In genomic region chr22:17191163-17191562, GRCh38 we compare ENCODE assay signal across 16 cellular contexts. TPM values are rescaled to one million over a fixed set of nuclear protein-coding genes. Genes with fewer than 3 reads are reported as not detected.
DNase-seq lines count a peak whose midpoint lies in the region; ATAC-seq, FAIRE-seq and TF ChIP-seq lines count a peak whose summit lies in the region.
"Had no signal": no experiment of that assay in that cellular context is flagged by ENCODE, and none has a peak within 500 bp of the region (broad histone marks: within the 10 kb centered on the region; RNA-seq: fewer than 3 reads in every experiment).

No MANE protein-coding gene starts in this region.

- H3K9me3 ChIP-seq in H9 (ENCODE audit: control insufficient read depth, low read depth, low read length) (no peaks in the 10 kb centered on the region), adipocyte (ENCODE audit: control insufficient read depth, low read length) (no peaks in the 10 kb centered on the region)
- H3K9me3 ChIP-seq: BLaER1 treated with 17β-estradiol and CSF1 and Interleukin-3, amounts not matched to agents 10 nM and 100 nM had no signal

- H2BK5ac ChIP-seq in H9 (ENCODE audit: insufficient read length, low read length): no peak overlapping the region

- peaks cover 14 to 42% (median 37%) of the 10 kb centered on the region in 3 experiments for H3K36me3 Mint-ChIP-seq in H9 (ENCODE audit: insufficient read depth in 1 of 3, low read depth in 3 of 3)
- H3K36me3 Mint-ChIP-seq: brain had no signal

- no peaks in the 10 kb centered on the region for H3K27me3 Mint-ChIP-seq in H9 (ENCODE audit: low read depth)
- H3K27me3 Mint-ChIP-seq: effector memory CD8-positive, alpha-beta T cell had no signal

- H2BK15ac ChIP-seq in H9 (ENCODE audit: low read depth, low read length): no peak overlapping the region

- H2BK12ac ChIP-seq in H9 (ENCODE audit: insufficient read length, low read depth, low read length): no peak overlapping the region

- no peaks in the 10 kb centered on the region for H3K36me3 ChIP-seq in adipocyte (ENCODE audit: control insufficient read depth, insufficient read depth, low read length, severe bottlenecking)

- H3K18ac ChIP-seq in H9 (ENCODE audit: insufficient read length, low read depth, low read length): no peak overlapping the region

- H3K4me3 Mint-ChIP-seq in H9: no peak overlapping the region
- H3K4me3 Mint-ChIP-seq: brain; effector memory CD8-positive, alpha-beta T cell had no signal

- H3K27ac Mint-ChIP-seq in H9: peak overlapping the region; percentile 10 to 90 (median 40); a peak in 2 of 7 replicates
- H3K27ac Mint-ChIP-seq: brain had no signal

- no peaks in the 10 kb centered on the region for H3K79me1 ChIP-seq in H9 (ENCODE audit: insufficient read depth, low read depth, low read length, poor library complexity, severe bottlenecking)

- no peak overlapping the region for H3K56ac ChIP-seq in H9 (ENCODE audit: insufficient read length, low read depth, low read length)

- no peaks in the 10 kb centered on the region for H3K9me3 Mint-ChIP-seq in H9
- H3K9me3 Mint-ChIP-seq: brain; effector memory CD8-positive, alpha-beta T cell had no signal

- no CpG with 5 or more reads among the region's 7 CpGs for WGBS in H9 (ENCODE audit: extremely low coverage, insufficient read length, low lambda C conversion rate)

- no peak overlapping the region for H2BK20ac ChIP-seq in H9 (ENCODE audit: low read depth, low read length, poor library complexity, severe bottlenecking)

- H3K4me1 Mint-ChIP-seq in H9: peaks cover 16 to 17% of the 10 kb centered on the region in 2 experiments

- H3K4ac ChIP-seq in H9 (ENCODE audit: low read depth, low read length): no peak overlapping the region

- TF ChIP-seq CTCF in AG09319 (IDR thresholded peaks at IDR 0.05; ENCODE audit: low read depth, low read length): no peak
- no peak for TF ChIP-seq CTCF in H9 (conservative IDR thresholded peaks at IDR 0.05)

- no peak overlapping the region for H3T11ph ChIP-seq in H9 (ENCODE audit: low read length)

- ATAC-seq in GM21737 (IDR thresholded peaks at IDR 0.05; ENCODE audit: unreplicated experiment): no peak
- ATAC-seq: effector memory CD8-positive, alpha-beta T cell had no signal

- H2AFZ ChIP-seq in H9 (ENCODE audit: low read length): no peak overlapping the region
- H2AFZ ChIP-seq: parathyroid adenoma had no signal

- H4K20me1 ChIP-seq in H9 (ENCODE audit: control insufficient read depth, insufficient read depth, insufficient read length): no peaks in the 10 kb centered on the region
- H4K20me1 ChIP-seq: BLaER1 treated with 17β-estradiol and CSF1 and Interleukin-3, amounts not matched to agents 10 nM and 100 nM had no signal

- no peak overlapping the region for H4K91ac ChIP-seq in H9 (ENCODE audit: insufficient read length, low read depth, low read length)

- no peaks in the 10 kb centered on the region for H3K27me3 ChIP-seq in H9 (ENCODE audit: insufficient read depth, low read length)
- no peaks in the 10 kb centered on the region for H3K27me3 ChIP-seq in adipocyte (replicated peaks; ENCODE audit: control insufficient read depth, insufficient read depth, low read length)
- H3K27me3 ChIP-seq: BLaER1 treated with 17β-estradiol and CSF1 and Interleukin-3, amounts not matched to agents 10 nM and 100 nM had no signal

- H4K5ac ChIP-seq in H9 (ENCODE audit: insufficient read length, low read depth, low read length): no peak overlapping the region

- no peak overlapping the region for H3K9ac ChIP-seq in H9 (ENCODE audit: extremely low read depth, insufficient read length, low read length)
- no peak overlapping the region for H3K9ac ChIP-seq in adipocyte (ENCODE audit: low read length)
- H3K9ac ChIP-seq: BLaER1 treated with 17β-estradiol and CSF1 and Interleukin-3, amounts not matched to agents 10 nM and 100 nM; parathyroid adenoma had no signal

- no peak overlapping the region for H4K8ac ChIP-seq in H9 (replicated peaks; ENCODE audit: insufficient read length, low read depth, low read length)

- no peak for FAIRE-seq in GM19239 (lab: Jason Lieb, UNC)
- FAIRE-seq: keratinocyte had no signal

- H3K4me2 ChIP-seq in H9 (ENCODE audit: insufficient read depth, insufficient read length, low read length): no peak overlapping the region
- H3K4me2 ChIP-seq: BLaER1 treated with 17β-estradiol and CSF1 and Interleukin-3, amounts not matched to agents 10 nM and 100 nM had no signal

- H3K23ac ChIP-seq in H9 (ENCODE audit: insufficient read length, low read depth, low read length): no peak overlapping the region

- H3K4me3 ChIP-seq in adipocyte (ENCODE audit: low read length): peak overlapping the region; percentile 3
- H3K4me3 ChIP-seq: BLaER1 treated with 17β-estradiol and CSF1 and Interleukin-3, amounts not matched to agents 10 nM and 100 nM had no signal

- no peak overlapping the region for H3K27ac ChIP-seq in H9 (ENCODE audit: insufficient read length, low read depth, low read length)
- H3K27ac ChIP-seq: BLaER1 treated with 17β-estradiol and CSF1 and Interleukin-3, amounts not matched to agents 10 nM and 100 nM; parathyroid adenoma had no signal

- H2AK5ac ChIP-seq in H9 (ENCODE audit: insufficient read length, low read length): no peak overlapping the region

- H3K4me1 ChIP-seq in H9 (ENCODE audit: insufficient read depth, low read length) (no peaks in the 10 kb centered on the region; the same call in 1 of the 2 replicates), adipocyte (ENCODE audit: control insufficient read depth, insufficient read depth, low read length) (no peaks in the 10 kb centered on the region)
- H3K4me1 ChIP-seq: parathyroid adenoma had no signal

- H2BK120ac ChIP-seq in H9 (ENCODE audit: low read depth, low read length, poor library complexity, severe bottlenecking): no peak overlapping the region

- no peak overlapping the region for H3K14ac ChIP-seq in H9 (ENCODE audit: insufficient read depth, low read length)

- H3K23me2 ChIP-seq in H9 (ENCODE audit: insufficient read length, low read depth, low read length, poor library complexity, severe bottlenecking): no peaks in the 10 kb centered on the region

- H3K79me2 ChIP-seq in H9 (ENCODE audit: insufficient read depth, low read length): no peaks in the 10 kb centered on the region
- H3K79me2 ChIP-seq: parathyroid adenoma had no signal

- peak; percentile 44 for DNase-seq in AG09319 (ENCODE audit: extremely low read depth, low read depth)
- no peak for DNase-seq in H9
- peak; percentile 40 for DNase-seq in adipocyte (ENCODE audit: low read depth)
- DNase-seq in glomerular visceral epithelial cell (ENCODE audit: extremely low spot score): peak; percentile 3
- DNase-seq in central memory CD4-positive, alpha-beta T cell: no peak
- no peak for DNase-seq in GM19239 (ENCODE audit: insufficient read length, low spot score)
- DNase-seq in cerebellar cortex (ENCODE audit: low spot score): no peak
- DNase-seq: effector memory CD8-positive, alpha-beta T cell; glutamatergic neuron; NCI-H1048; NK-92 treated with Interleukin-12 subunit alpha and Interleukin-12 subunit beta, amount 100 ng/mL, for 24 hours had no signal

RNA-seq across cellular contexts. Expression of gene ADA2, which starts 28.1 kb away (rescaled TPM):
- 57.2 and 59.3 TPM in 2 replicates for total RNA-seq in H9 (2021)

RNA-seq across cellular contexts. Expression of gene HDHD5, which starts 32.1 kb away (rescaled TPM):
- 68.4 and 71.3 TPM in 2 replicates for total RNA-seq in H9 (2021)

Comparison
In these comparisons a context has a peak if more than half of its experiments do, and no peak if none do; other contexts are left out.
1. DNase-seq: peak in AG09319 (single experiment), adipocyte (single experiment) and glomerular visceral epithelial cell (single experiment); none in H9 (single experiment), central memory CD4-positive, alpha-beta T cell (single experiment), GM19239 (single experiment) and cerebellar cortex (single experiment).